Comparison of ENCODE assay signal across 17 cellular contexts in genomic region chr15:59453474-59454215, GRCh38. TPM values are rescaled to one million over a fixed set of nuclear protein-coding genes. Genes with fewer than 3 reads are reported as not detected.
"Had no signal": no experiment of that assay in that cellular context is flagged by ENCODE, and none has a peak within 500 bp of the region (broad histone marks: within the 10 kb centered on the region; RNA-seq: fewer than 3 reads in every experiment).

No MANE protein-coding gene starts in this region.

- ATAC-seq: esophagus mucosa; gastrocnemius medialis; naive thymus-derived CD4-positive, alpha-beta T cell had no signal

- H3K9me3 Mint-ChIP-seq: naive thymus-derived CD4-positive, alpha-beta T cell; nephron progenitor cell had no signal

- H3K4me1 Mint-ChIP-seq: nephron progenitor cell had no signal

- H2AFZ ChIP-seq: hepatocyte had no signal

- H3K4me2 ChIP-seq: hepatocyte had no signal

- H3K27ac Mint-ChIP-seq: naive thymus-derived CD4-positive, alpha-beta T cell; nephron progenitor cell had no signal

- H3K27ac ChIP-seq: gastrocnemius medialis, hepatocyte, right atrium auricular region, sigmoid colon, skin epidermis, tibial artery had no signal

- H3K4me3 ChIP-seq: gastrocnemius medialis, hepatocyte, right atrium auricular region, sigmoid colon, skin epidermis, tibial artery had no signal

- DNase-seq: effector memory CD4-positive, alpha-beta T cell; gastrocnemius medialis; glutamatergic neuron; kidney glomerular epithelial cell; mammary epithelial cell; naive thymus-derived CD4-positive, alpha-beta T cell; nephron progenitor cell; posterior cingulate gyrus; sigmoid colon; stimulated activated CD4-positive, alpha-beta T cell treated with anti-CD3 and anti-CD28 coated beads, Interleukin-12 subunit alpha, Interleukin-12 subunit beta, amount 100 ng/mL, for 4 hours; stimulated activated naive CD4-positive, alpha-beta T cell; tibial artery had no signal

- H3K9me3 ChIP-seq: gastrocnemius medialis, right atrium auricular region, sigmoid colon, tibial artery had no signal

- H3K36me3 ChIP-seq: gastrocnemius medialis, right atrium auricular region, sigmoid colon, tibial artery had no signal

- H3K27me3 ChIP-seq: gastrocnemius medialis, hepatocyte, right atrium auricular region, sigmoid colon, tibial artery had no signal

- H3K4me3 Mint-ChIP-seq: naive thymus-derived CD4-positive, alpha-beta T cell; nephron progenitor cell had no signal

- H3K79me2 ChIP-seq: hepatocyte had no signal

- H3K4me1 ChIP-seq: gastrocnemius medialis, right atrium auricular region, sigmoid colon, tibial artery had no signal

- H3K36me3 Mint-ChIP-seq: naive thymus-derived CD4-positive, alpha-beta T cell had no signal

RNA-seq across cellular contexts. Expression of gene FAM81A, which starts 15.7 kb away (rescaled TPM):
- total RNA-seq: osteocyte had no signal
- polyA plus RNA-seq: naive thymus-derived CD4-positive, alpha-beta T cell had no signal
